ENCODE assay signal across 8 cellular contexts in genomic region chr1:200038987-200039848, GRCh38. TPM values are rescaled to one million over a fixed set of nuclear protein-coding genes. Genes with fewer than 3 reads are reported as not detected.
DNase-seq lines count a peak whose midpoint lies in the region; ATAC-seq and TF ChIP-seq lines count a peak whose summit lies in the region.

No MANE protein-coding gene starts in this region.

- in situ Hi-C loops in GM13977 (cut with MboI; ENCODE audit: low pct_unique_long_range_greater_than_20kb, low sequenced_read_pairs, unreplicated experiment), result no loop called here

- H3K27ac ChIP-seq in AG04450 (ENCODE audit: low read depth, low read length) (no peak overlapping the region), OCI-LY7 (ENCODE audit: low read depth, low read length, poor library complexity, severe bottlenecking) (no peak overlapping the region), duodenal mucosa (ENCODE audit: low read depth, low read length) (peak overlapping the region; percentile 76)

- H3K4me1 ChIP-seq in OCI-LY7 (ENCODE audit: insufficient read depth, low read length, poor library complexity, severe bottlenecking) (peaks cover 6% of the 10 kb centered on the region), duodenal mucosa (ENCODE audit: control insufficient read depth in 1 of 2, insufficient read depth in 2 of 2, low read length in 2 of 2) (peaks cover 27 to 28% of the 10 kb centered on the region in 2 donors), mononuclear cell (ENCODE audit: insufficient read depth, low read length) (peaks cover 71% of the 10 kb centered on the region)

- H3K36me3 ChIP-seq in OCI-LY7 (ENCODE audit: insufficient read depth, low read length) (no peaks in the 10 kb centered on the region), duodenal mucosa (ENCODE audit: control insufficient read depth in 1 of 2, insufficient read depth in 2 of 2, low read length in 2 of 2) (no peaks in the 10 kb centered on the region)

- H3K4me3 ChIP-seq in AG04450 (ENCODE audit: low read depth, low read length) (peak overlapping the region; percentile 55), OCI-LY7 (ENCODE audit: low read depth, low read length, poor library complexity, severe bottlenecking) (peak overlapping the region; percentile 68), duodenal mucosa (ENCODE audit: low read depth in 1 of 2, low read length in 2 of 2) (peak overlapping the region; percentile 69 to 72), mononuclear cell (ENCODE audit: low read length) (peak overlapping the region; percentile 20)

- H2AFZ ChIP-seq in OCI-LY7 (ENCODE audit: low read length), result peak overlapping the region; percentile 63

- CTCF ChIA-PET in AG04450 (lab: Charles Lee) (interaction anchor here (0.6 kb wide), 1 partner anchor 32 kb away, joined by 6 read pairs; no protein-coding TSS in a partner anchor), OCI-LY7 (lab: Charles Lee; ENCODE audit: unreplicated experiment) (interaction anchor here (0.5 kb wide), 1 partner anchor 9 kb away, joined by 3 read pairs; no protein-coding TSS in a partner anchor)

- H4K20me1 ChIP-seq in OCI-LY7 (ENCODE audit: insufficient read depth, low read length), result no peaks in the 10 kb centered on the region

- ATAC-seq in GM21381 (IDR thresholded peaks at IDR 0.05; ENCODE audit: unreplicated experiment), result no peak

- POLR2A ChIA-PET in AG04450 (lab: Yijun Ruan, JAX) (no interaction called here), OCI-LY7 (lab: Charles Lee) (interaction anchor here (0.5 to 1.9 kb wide), 5 partner anchors 8 to 1383 kb away, joined by 3 to 8 read pairs (median 6); no protein-coding TSS in a partner anchor)

- intact Hi-C loops in OCI-LY7 (cut with micrococcal nuclease; ENCODE audit: unreplicated experiment), result loop anchor here (2.0 to 10.0 kb wide), 2 partner anchors 84 to 354 kb away; no protein-coding TSS in a partner anchor

- H3K9me3 ChIP-seq in AG04450 (ENCODE audit: control insufficient read depth, insufficient read depth, low read length) (peaks cover 14% of the 10 kb centered on the region; the same call in 1 of the 2 replicates), OCI-LY7 (ENCODE audit: low read length) (no peaks in the 10 kb centered on the region), duodenal mucosa (ENCODE audit: control insufficient read depth in 1 of 2, low read length in 2 of 2) (no peaks in the 10 kb centered on the region), mononuclear cell (ENCODE audit: low read depth, low read length) (no peaks in the 10 kb centered on the region)

- peaks cover 92% of the 10 kb centered on the region for H3K27me3 ChIP-seq in AG04450 (ENCODE audit: control insufficient read depth, insufficient read depth, low read length)
- H3K27me3 ChIP-seq in duodenal mucosa (ENCODE audit: control insufficient read depth in 1 of 2, insufficient read depth in 2 of 2, low read length in 2 of 2), result peaks cover 35 to 80% of the 10 kb centered on the region in 2 donors
- peaks cover 96% of the 10 kb centered on the region for H3K27me3 ChIP-seq in mononuclear cell (ENCODE audit: insufficient read depth, low read length)

- no peaks in the 10 kb centered on the region for H3K79me2 ChIP-seq in OCI-LY7 (ENCODE audit: insufficient read depth, low read depth, low read length)

- H3K9ac ChIP-seq in duodenal mucosa (ENCODE audit: low read depth in 1 of 2, low read length in 2 of 2), result peak overlapping the region; percentile 75 to 85

- H3K4me2 ChIP-seq in OCI-LY7 (ENCODE audit: low read length), result peak overlapping the region; percentile 94

- no TSS peak for BruUV-seq in OCI-LY7 (replicated peaks; lab: Mats Ljungman, UMichigan)

- DNase-seq in AG04450 (ENCODE audit: low read depth, low spot score) (no peak), GM13977 (ENCODE audit: low spot score) (peak; percentile 64), OCI-LY7 (ENCODE audit: low spot score) (peak; percentile 31), cerebellar nuclear complex (lab: John Stamatoyannopoulos, UW) (no peak), NCI-H446 treated with DMSO at 0.1 percent for 48 hours (lab: John Stamatoyannopoulos, UW) (no peak)

- TF ChIP-seq CTCF in AG04450 (IDR thresholded peaks at IDR 0.05; ENCODE audit: low read depth, low read length), result no peak
- no peak for TF ChIP-seq CTCF in GM13977 (IDR thresholded peaks at IDR 0.05; ENCODE audit: extremely low read depth, insufficient read depth, missing control alignments)
- TF ChIP-seq CTCF in OCI-LY7 (conservative IDR thresholded peaks at IDR 0.05; ENCODE audit: low read length), result no peak

- H3K9me2 ChIP-seq in OCI-LY7 (ENCODE audit: insufficient read depth, low read length), result no peaks in the 10 kb centered on the region

RNA-seq across cellular contexts. Expression of gene NR5A2, which starts 11.7 kb away (rescaled TPM):
- 0.02 TPM in 1 of 2 replicates, not detected in the other for polyA plus RNA-seq in AG04450 (2011; rRNA removed)
- 0.09 TPM in 1 of 2 replicates, not detected in the other for polyA minus RNA-seq in AG04450 (2011; rRNA and poly(A)+ RNA removed)
- 1.1 and 2.3 TPM in 2 replicates for total RNA-seq in OCI-LY7 (2014; rRNA removed; shearing (Covaris generic))
- total RNA-seq in OCI-LY7 (2022) (3.9 and 5.4 TPM in 2 replicates), mononuclear cell (not detected)

Comparison
In these comparisons a context has a peak if more than half of its experiments do, and no peak if none do; other contexts are left out.
1. DNase-seq: peak in GM13977 (single experiment) and OCI-LY7 (single experiment); none in AG04450 (single experiment), cerebellar nuclear complex (0 of 2) and NCI-H446 treated with DMSO at 0.1 percent for 48 hours (single experiment).
2. H3K4me3 ChIP-seq: peak in every context shown above with its lines; median percentile 70 in duodenal mucosa; 68 in OCI-LY7; 55 in AG04450; 20 in mononuclear cell.